Comparison of ENCODE assay signal across 1 cellular context in genomic region chr14:95668235-95668772, GRCh38.
TF ChIP-seq lines count a peak whose summit lies in the region.

No MANE protein-coding gene starts in this region.

TF ChIP-seq in K562, 482 proteins besides CTCF, POLR2A, EP300 and RAD21:
- TF ChIP-seq SMAD3 (CRISPR knock-in tag; conservative IDR thresholded peaks at IDR 0.05), result no peak
- TF ChIP-seq MAFK (IDR thresholded peaks at IDR 0.05; ENCODE audit: low read length), result peak; percentile 88
- TF ChIP-seq, protein P1, sequence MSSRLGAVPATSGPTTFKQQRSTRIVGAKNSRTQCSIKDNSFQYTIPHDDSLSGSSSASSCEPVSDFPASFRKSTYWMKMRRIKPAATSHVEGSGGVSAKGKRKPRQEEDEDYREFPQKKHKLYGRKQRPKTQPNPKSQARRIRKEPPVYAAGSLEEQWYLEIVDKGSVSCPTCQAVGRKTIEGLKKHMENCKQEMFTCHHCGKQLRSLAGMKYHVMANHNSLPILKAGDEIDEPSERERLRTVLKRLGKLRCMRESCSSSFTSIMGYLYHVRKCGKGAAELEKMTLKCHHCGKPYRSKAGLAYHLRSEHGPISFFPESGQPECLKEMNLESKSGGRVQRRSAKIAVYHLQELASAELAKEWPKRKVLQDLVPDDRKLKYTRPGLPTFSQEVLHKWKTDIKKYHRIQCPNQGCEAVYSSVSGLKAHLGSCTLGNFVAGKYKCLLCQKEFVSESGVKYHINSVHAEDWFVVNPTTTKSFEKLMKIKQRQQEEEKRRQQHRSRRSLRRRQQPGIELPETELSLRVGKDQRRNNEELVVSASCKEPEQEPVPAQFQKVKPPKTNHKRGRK (tag; IDR thresholded peaks at IDR 0.05), result no peak
- TF ChIP-seq, protein P2, sequence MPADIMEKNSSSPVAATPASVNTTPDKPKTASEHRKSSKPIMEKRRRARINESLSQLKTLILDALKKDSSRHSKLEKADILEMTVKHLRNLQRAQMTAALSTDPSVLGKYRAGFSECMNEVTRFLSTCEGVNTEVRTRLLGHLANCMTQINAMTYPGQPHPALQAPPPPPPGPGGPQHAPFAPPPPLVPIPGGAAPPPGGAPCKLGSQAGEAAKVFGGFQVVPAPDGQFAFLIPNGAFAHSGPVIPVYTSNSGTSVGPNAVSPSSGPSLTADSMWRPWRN (IDR thresholded peaks at IDR 0.05; ENCODE audit: low read depth), result no peak
- TF ChIP-seq PHF21A (IDR thresholded peaks at IDR 0.05; ENCODE audit: borderline replicate concordance, low read depth), result no peak
- TF ChIP-seq ZFX (CRISPR knock-in tag; IDR thresholded peaks at IDR 0.05), result no peak
- no peak for TF ChIP-seq DPF2 (IDR thresholded peaks at IDR 0.05)
- TF ChIP-seq NFYB (IDR thresholded peaks at IDR 0.05; ENCODE audit: extremely low read depth, insufficient read length), result no peak
- no peak for TF ChIP-seq TAL1 (IDR thresholded peaks at IDR 0.05)
- TF ChIP-seq XRCC5 (IDR thresholded peaks at IDR 0.05; ENCODE audit: low read depth, low read length), result no peak
- no peak for TF ChIP-seq MCM3 (IDR thresholded peaks at IDR 0.05)
- no peak for TF ChIP-seq FOXM1 (IDR thresholded peaks at IDR 0.05; ENCODE audit: low read depth)
- no peak for TF ChIP-seq FOXM1 (CRISPR knock-in tag; IDR thresholded peaks at IDR 0.05; ENCODE audit: low read depth)
- TF ChIP-seq ZNF76 (CRISPR knock-in tag; IDR thresholded peaks at IDR 0.05; ENCODE audit: borderline replicate concordance), result no peak
- TF ChIP-seq ZFPM2 (CRISPR knock-in tag; IDR thresholded peaks at IDR 0.05), result no peak
- TF ChIP-seq FOXK2 (conservative IDR thresholded peaks at IDR 0.05 in 1 of 2, IDR thresholded peaks at IDR 0.05 in 1 of 2; ENCODE audit: low read depth in 2 of 2), result no peak
- TF ChIP-seq, protein P3, sequence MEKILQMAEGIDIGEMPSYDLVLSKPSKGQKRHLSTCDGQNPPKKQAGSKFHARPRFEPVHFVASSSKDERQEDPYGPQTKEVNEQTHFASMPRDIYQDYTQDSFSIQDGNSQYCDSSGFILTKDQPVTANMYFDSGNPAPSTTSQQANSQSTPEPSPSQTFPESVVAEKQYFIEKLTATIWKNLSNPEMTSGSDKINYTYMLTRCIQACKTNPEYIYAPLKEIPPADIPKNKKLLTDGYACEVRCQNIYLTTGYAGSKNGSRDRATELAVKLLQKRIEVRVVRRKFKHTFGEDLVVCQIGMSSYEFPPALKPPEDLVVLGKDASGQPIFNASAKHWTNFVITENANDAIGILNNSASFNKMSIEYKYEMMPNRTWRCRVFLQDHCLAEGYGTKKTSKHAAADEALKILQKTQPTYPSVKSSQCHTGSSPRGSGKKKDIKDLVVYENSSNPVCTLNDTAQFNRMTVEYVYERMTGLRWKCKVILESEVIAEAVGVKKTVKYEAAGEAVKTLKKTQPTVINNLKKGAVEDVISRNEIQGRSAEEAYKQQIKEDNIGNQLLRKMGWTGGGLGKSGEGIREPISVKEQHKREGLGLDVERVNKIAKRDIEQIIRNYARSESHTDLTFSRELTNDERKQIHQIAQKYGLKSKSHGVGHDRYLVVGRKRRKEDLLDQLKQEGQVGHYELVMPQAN (IDR thresholded peaks at IDR 0.05; ENCODE audit: borderline replicate concordance), result no peak
- no peak for TF ChIP-seq GTF2F1 (IDR thresholded peaks at IDR 0.05; ENCODE audit: low read depth, low read length)
- TF ChIP-seq ZNF316 (IDR thresholded peaks at IDR 0.05), result peak; percentile 96
- no peak for TF ChIP-seq ZNF12 (CRISPR knock-in tag; IDR thresholded peaks at IDR 0.05)
- TF ChIP-seq TCF7 (IDR thresholded peaks at IDR 0.05; ENCODE audit: borderline replicate concordance), result no peak
- no peak for TF ChIP-seq PPARD (CRISPR knock-in tag; IDR thresholded peaks at IDR 0.05)
- TF ChIP-seq CREM (IDR thresholded peaks at IDR 0.05; ENCODE audit: low read depth), result no peak
- peak; percentile 95 for TF ChIP-seq C11orf30 (IDR thresholded peaks at IDR 0.05; ENCODE audit: low read depth)
- no peak for TF ChIP-seq RFX5 (IDR thresholded peaks at IDR 0.05; ENCODE audit: low read depth, low read length)
- no peak for TF ChIP-seq GATAD2A (IDR thresholded peaks at IDR 0.05)
- TF ChIP-seq PCBP1 (IDR thresholded peaks at IDR 0.05; ENCODE audit: low read depth, low read length, poor library complexity, severe bottlenecking), result no peak
- TF ChIP-seq ZMIZ1 (IDR thresholded peaks at IDR 0.05; ENCODE audit: low read depth in 2 of 2, low read length in 2 of 2), result no peak
- peak; percentile 85 for TF ChIP-seq MEIS2 (IDR thresholded peaks at IDR 0.05; ENCODE audit: partially characterized antibody)
- no peak for TF ChIP-seq SNRNP70 (optimal IDR thresholded peaks at IDR 0.05; ENCODE audit: low read depth, low read length)
- TF ChIP-seq BRF1 (IDR thresholded peaks at IDR 0.05; ENCODE audit: borderline replicate concordance, extremely low read depth, insufficient read length), result no peak
- TF ChIP-seq ZNF507 (tag; conservative IDR thresholded peaks at IDR 0.05), result no peak
- no peak for TF ChIP-seq PBX2 (CRISPR knock-in tag; IDR thresholded peaks at IDR 0.05; ENCODE audit: low read depth)
- TF ChIP-seq PBX2 (tag; conservative IDR thresholded peaks at IDR 0.05; ENCODE audit: low read depth), result peak; percentile 67
- no peak for TF ChIP-seq SIRT6 (IDR thresholded peaks at IDR 0.05; ENCODE audit: low read depth, low read length)
- TF ChIP-seq STAT5B (CRISPR knock-in tag; IDR thresholded peaks at IDR 0.05), result no peak
- no peak for TF ChIP-seq ZNF561 (CRISPR knock-in tag; conservative IDR thresholded peaks at IDR 0.05)
- no peak for TF ChIP-seq ZNF444 (CRISPR knock-in tag; IDR thresholded peaks at IDR 0.05)
- no peak for TF ChIP-seq ZNF212 (CRISPR knock-in tag; IDR thresholded peaks at IDR 0.05)
- peak; percentile 93 for TF ChIP-seq MAFG (tag; conservative IDR thresholded peaks at IDR 0.05)
- peak; percentile 71 for TF ChIP-seq NFE2 (IDR thresholded peaks at IDR 0.05; ENCODE audit: low read depth)
- peak; percentile 24; the same call in 1 of the 2 replicates for TF ChIP-seq NFE2L1 (tag; IDR thresholded peaks at IDR 0.05; ENCODE audit: borderline replicate concordance, low read depth)
- TF ChIP-seq, protein P4, sequence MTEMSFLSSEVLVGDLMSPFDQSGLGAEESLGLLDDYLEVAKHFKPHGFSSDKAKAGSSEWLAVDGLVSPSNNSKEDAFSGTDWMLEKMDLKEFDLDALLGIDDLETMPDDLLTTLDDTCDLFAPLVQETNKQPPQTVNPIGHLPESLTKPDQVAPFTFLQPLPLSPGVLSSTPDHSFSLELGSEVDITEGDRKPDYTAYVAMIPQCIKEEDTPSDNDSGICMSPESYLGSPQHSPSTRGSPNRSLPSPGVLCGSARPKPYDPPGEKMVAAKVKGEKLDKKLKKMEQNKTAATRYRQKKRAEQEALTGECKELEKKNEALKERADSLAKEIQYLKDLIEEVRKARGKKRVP (CRISPR knock-in tag; IDR thresholded peaks at IDR 0.05), result no peak
- TF ChIP-seq MAFF (IDR thresholded peaks at IDR 0.05; ENCODE audit: low read length), result peak; percentile 84
